ENCODE assay signal across 8 cellular contexts in genomic region chrX:132480581-132481203, GRCh38.
DNase-seq lines count a peak whose midpoint lies in the region; ATAC-seq and TF ChIP-seq lines count a peak whose summit lies in the region.

No MANE protein-coding gene starts in this region.

- peak overlapping the region; percentile 2 for H3K27ac ChIP-seq in layer of hippocampus (ENCODE audit: low read depth, low read length)

- peak; percentile 79 for ATAC-seq in HG03558 (IDR thresholded peaks at IDR 0.05; ENCODE audit: extremely low read depth, unreplicated experiment)

- TF ChIP-seq CTCF in GM20000 (IDR thresholded peaks at IDR 0.05; ENCODE audit: extremely low read depth, missing control alignments), result no peak
- no peak for TF ChIP-seq CTCF in astrocyte of the spinal cord (IDR thresholded peaks at IDR 0.05; ENCODE audit: low read depth, low read length)

- H3K27me3 ChIP-seq in layer of hippocampus (ENCODE audit: control insufficient read depth, insufficient read depth, low read length), result no peaks in the 10 kb centered on the region

- DNase-seq in EL, result peak; percentile 50
- DNase-seq in GM20000 (ENCODE audit: low spot score), result peak; percentile 50
- peak; percentile 34 to 53 for DNase-seq in SHP77 (lab: John Stamatoyannopoulos, UW)
- peak; percentile 19 for DNase-seq in astrocyte of the spinal cord (ENCODE audit: low read depth, low spot score)
- peak; percentile 34 for DNase-seq in stimulated activated CD8-positive, alpha-beta memory T cell treated with anti-CD3 and anti-CD28 coated beads, Interleukin-4, amount 100 ng/mL, for 48 hours
- no peak for DNase-seq in RKO (ENCODE audit: low spot score)

- no peak overlapping the region for H3K4me3 ChIP-seq in astrocyte of the spinal cord (ENCODE audit: low read depth, low read length)

- in situ Hi-C loops in astrocyte of the spinal cord (cut with HindIII; ENCODE audit: low sequenced_read_pairs), result no loop called here
